ENCODE assay signal across 8 cellular contexts in genomic region chr3:42490243-42490642, GRCh38. TPM values are rescaled to one million over a fixed set of nuclear protein-coding genes. Genes with fewer than 3 reads are reported as not detected.
DNase-seq lines count a peak whose midpoint lies in the region; ATAC-seq and TF ChIP-seq lines count a peak whose summit lies in the region.

No MANE protein-coding gene starts in this region.

- no peaks in the 10 kb centered on the region for H3K36me3 ChIP-seq in upper lobe of left lung

- TF ChIP-seq EP300 in upper lobe of left lung (IDR thresholded peaks at IDR 0.05): no peak

- peak overlapping the region; percentile 48 to 78 (median 68) for H3K27ac ChIP-seq in upper lobe of left lung

- WGBS in upper lobe of left lung, 2 donors: 24 to 53% methylated on average over 5 of the region's 5 CpGs

- no peak overlapping the region for H3K27ac Mint-ChIP-seq in activated CD8-positive, alpha-beta T cell treated with anti-CD3 and anti-CD28 coated beads, Interleukin-2, amount 10 ng/mL, durations not matched to agents 7 days and 5 days
- H3K27ac Mint-ChIP-seq in activated CD8-positive, alpha-beta T cell treated with anti-CD3 and anti-CD28 coated beads for 36 hours: no peak overlapping the region

- intact Hi-C loops in activated CD8-positive, alpha-beta T cell treated with anti-CD3 and anti-CD28 coated beads for 36 hours (cut with micrococcal nuclease): no loop called here
- intact Hi-C loops in Right ventricle myocardium inferior (cut with DNase I): no loop called here

- H3K4me1 Mint-ChIP-seq in activated CD8-positive, alpha-beta T cell treated with anti-CD3 and anti-CD28 coated beads, Interleukin-2, amount 10 ng/mL, durations not matched to agents 7 days and 5 days (ENCODE audit: low read depth): no peaks in the 10 kb centered on the region
- no peaks in the 10 kb centered on the region for H3K4me1 Mint-ChIP-seq in activated CD8-positive, alpha-beta T cell treated with anti-CD3 and anti-CD28 coated beads for 36 hours (ENCODE audit: low read depth)
- no peaks in the 10 kb centered on the region for H3K4me1 Mint-ChIP-seq in activated T-cell treated with anti-CD3 and anti-CD28 coated beads, Interleukin-2, amount 50 U/mL, for 4 hours (ENCODE audit: low read depth)

- ATAC-seq in activated CD8-positive, alpha-beta T cell treated with anti-CD3 and anti-CD28 coated beads, Interleukin-2, amount 10 ng/mL, durations not matched to agents 7 days and 5 days: no peak
- ATAC-seq in activated CD8-positive, alpha-beta T cell treated with anti-CD3 and anti-CD28 coated beads for 36 hours: no peak
- peak; percentile 98 for ATAC-seq in HG02981 (IDR thresholded peaks at IDR 0.05; ENCODE audit: unreplicated experiment)
- peak; percentile 83 for ATAC-seq in Right ventricle myocardium inferior
- ATAC-seq in upper lobe of left lung (ENCODE audit: low FRiP score in 2 of 2): peak; percentile 45 to 92
- ATAC-seq in activated T-cell treated with anti-CD3 and anti-CD28 coated beads, Interleukin-2, amount 50 U/mL, for 4 hours: no peak

- peak; percentile 17 for DNase-seq in activated CD8-positive, alpha-beta T cell treated with anti-CD3 and anti-CD28 coated beads, Interleukin-2, amount 10 ng/mL, durations not matched to agents 7 days and 5 days
- DNase-seq in activated CD8-positive, alpha-beta T cell treated with anti-CD3 and anti-CD28 coated beads for 36 hours: no peak
- peak; percentile 92 to 95 for DNase-seq in NOMO-1 (lab: John Stamatoyannopoulos, UW; ENCODE audit: unreplicated experiment in 2 of 2)
- no peak for DNase-seq in Right ventricle myocardium inferior (ENCODE audit: missing footprints)
- DNase-seq in upper lobe of left lung: peak in 1 of 2 donors; percentile 96
- DNase-seq in NK-92 (lab: John Stamatoyannopoulos, UW; ENCODE audit: unreplicated experiment): no peak
- no peak for DNase-seq in activated T-cell treated with anti-CD3 and anti-CD28 coated beads, Interleukin-2, amount 50 U/mL, for 4 hours

- CTCF ChIA-PET in activated CD8-positive, alpha-beta T cell treated with anti-CD3 and anti-CD28 coated beads, Interleukin-2, amount 10 ng/mL, durations not matched to agents 7 days and 5 days (lab: Charles Lee): interaction anchor here (0.8 kb wide), 1 partner anchor 10 kb away, joined by 3 read pairs; no protein-coding TSS in a partner anchor
- CTCF ChIA-PET in activated CD8-positive, alpha-beta T cell treated with anti-CD3 and anti-CD28 coated beads for 36 hours (lab: Charles Lee): interaction anchor here (3.4 kb wide), 1 partner anchor 11 kb away, joined by 14 read pairs; the partner anchor contains the start of gene VIPR1

- TF ChIP-seq CTCF in activated CD8-positive, alpha-beta T cell treated with anti-CD3 and anti-CD28 coated beads for 36 hours (IDR thresholded peaks at IDR 0.05): no peak
- TF ChIP-seq CTCF in upper lobe of left lung (IDR thresholded peaks at IDR 0.05): no peak

- H3K9me3 ChIP-seq in upper lobe of left lung: no peaks in the 10 kb centered on the region

- no peak for TF ChIP-seq POLR2A in upper lobe of left lung (IDR thresholded peaks at IDR 0.05)

- no peak overlapping the region for H3K4me3 ChIP-seq in upper lobe of left lung

- no peak overlapping the region for H3K4me3 Mint-ChIP-seq in activated CD8-positive, alpha-beta T cell treated with anti-CD3 and anti-CD28 coated beads, Interleukin-2, amount 10 ng/mL, durations not matched to agents 7 days and 5 days
- H3K4me3 Mint-ChIP-seq in activated CD8-positive, alpha-beta T cell treated with anti-CD3 and anti-CD28 coated beads for 36 hours: no peak overlapping the region
- H3K4me3 Mint-ChIP-seq in activated T-cell treated with anti-CD3 and anti-CD28 coated beads, Interleukin-2, amount 50 U/mL, for 4 hours: no peak overlapping the region

- H3K36me3 Mint-ChIP-seq in activated CD8-positive, alpha-beta T cell treated with anti-CD3 and anti-CD28 coated beads, Interleukin-2, amount 10 ng/mL, durations not matched to agents 7 days and 5 days (ENCODE audit: low read depth): no peaks in the 10 kb centered on the region
- no peaks in the 10 kb centered on the region for H3K36me3 Mint-ChIP-seq in activated CD8-positive, alpha-beta T cell treated with anti-CD3 and anti-CD28 coated beads for 36 hours (ENCODE audit: low read depth)
- no peaks in the 10 kb centered on the region for H3K36me3 Mint-ChIP-seq in activated T-cell treated with anti-CD3 and anti-CD28 coated beads, Interleukin-2, amount 50 U/mL, for 4 hours (ENCODE audit: insufficient read depth)

- peaks cover 7% of the 10 kb centered on the region for H3K27me3 Mint-ChIP-seq in activated CD8-positive, alpha-beta T cell treated with anti-CD3 and anti-CD28 coated beads, Interleukin-2, amount 10 ng/mL, durations not matched to agents 7 days and 5 days (ENCODE audit: low read depth)
- no peaks in the 10 kb centered on the region for H3K27me3 Mint-ChIP-seq in activated CD8-positive, alpha-beta T cell treated with anti-CD3 and anti-CD28 coated beads for 36 hours
- H3K27me3 Mint-ChIP-seq in activated T-cell treated with anti-CD3 and anti-CD28 coated beads, Interleukin-2, amount 50 U/mL, for 4 hours (ENCODE audit: low read depth): peaks cover under 1% of the 10 kb centered on the region

- POLR2A ChIA-PET in activated CD8-positive, alpha-beta T cell treated with anti-CD3 and anti-CD28 coated beads, Interleukin-2, amount 10 ng/mL, durations not matched to agents 7 days and 5 days (lab: Charles Lee): no interaction called here
- POLR2A ChIA-PET in activated CD8-positive, alpha-beta T cell treated with anti-CD3 and anti-CD28 coated beads for 36 hours (lab: Charles Lee): no interaction called here

- no peaks in the 10 kb centered on the region for H3K9me3 Mint-ChIP-seq in activated CD8-positive, alpha-beta T cell treated with anti-CD3 and anti-CD28 coated beads, Interleukin-2, amount 10 ng/mL, durations not matched to agents 7 days and 5 days (ENCODE audit: insufficient read depth)
- no peaks in the 10 kb centered on the region for H3K9me3 Mint-ChIP-seq in activated CD8-positive, alpha-beta T cell treated with anti-CD3 and anti-CD28 coated beads for 36 hours
- H3K9me3 Mint-ChIP-seq in activated T-cell treated with anti-CD3 and anti-CD28 coated beads, Interleukin-2, amount 50 U/mL, for 4 hours: no peaks in the 10 kb centered on the region

- H3K27me3 ChIP-seq in upper lobe of left lung: no peaks in the 10 kb centered on the region

- H3K4me1 ChIP-seq in upper lobe of left lung: peaks cover 25 to 32% (median 29%) of the 10 kb centered on the region in 4 donors

RNA-seq across cellular contexts. Expression of gene VIPR1, which starts 12.2 kb away (rescaled TPM):
- 1 to 10 TPM; 9.1 to 9.5 TPM for total RNA-seq in activated CD8-positive, alpha-beta T cell treated with anti-CD3 and anti-CD28 coated beads, Interleukin-2, amount 10 ng/mL, durations not matched to agents 7 days and 5 days
- total RNA-seq in activated CD8-positive, alpha-beta T cell treated with anti-CD3 and anti-CD28 coated beads for 36 hours: 1 to 10 TPM; 8.5 to 9.0 TPM
- total RNA-seq in Right ventricle myocardium inferior (2.1 TPM), upper lobe of left lung (100 to 1,000 TPM in 4 of 6 donors, 10 to 100 TPM in 2; 92.6 to 577 (median 198) TPM)
- total RNA-seq in activated T-cell treated with anti-CD3 and anti-CD28 coated beads, Interleukin-2, amount 50 U/mL, for 4 hours: 1 to 10 TPM; 2.2 to 4.7 (median 4.6) TPM

Comparison
In these comparisons a context has a peak if more than half of its experiments do, and no peak if none do; other contexts are left out.
1. DNase-seq: peak in activated CD8-positive, alpha-beta T cell treated with anti-CD3 and anti-CD28 coated beads, Interleukin-2, amount 10 ng/mL, durations not matched to agents 7 days and 5 days (single experiment) and NOMO-1 (2 of 2); none in activated CD8-positive, alpha-beta T cell treated with anti-CD3 and anti-CD28 coated beads for 36 hours (single experiment), Right ventricle myocardium inferior (single experiment), NK-92 (single experiment) and activated T-cell treated with anti-CD3 and anti-CD28 coated beads, Interleukin-2, amount 50 U/mL, for 4 hours (single experiment).
2. ATAC-seq: peak in HG02981 (single experiment), Right ventricle myocardium inferior (single experiment) and upper lobe of left lung (2 of 2); none in activated CD8-positive, alpha-beta T cell treated with anti-CD3 and anti-CD28 coated beads, Interleukin-2, amount 10 ng/mL, durations not matched to agents 7 days and 5 days (single experiment), activated CD8-positive, alpha-beta T cell treated with anti-CD3 and anti-CD28 coated beads for 36 hours (single experiment) and activated T-cell treated with anti-CD3 and anti-CD28 coated beads, Interleukin-2, amount 50 U/mL, for 4 hours (0 of 2).
3. RNA of gene VIPR1, which starts 12.2 kb away (total RNA-seq): 92.6 to 577 TPM in upper lobe of left lung; 9.1 to 9.5 TPM in activated CD8-positive, alpha-beta T cell treated with anti-CD3 and anti-CD28 coated beads, Interleukin-2, amount 10 ng/mL, durations not matched to agents 7 days and 5 days, 8.5 to 9.0 TPM in activated CD8-positive, alpha-beta T cell treated with anti-CD3 and anti-CD28 coated beads for 36 hours, 2.2 to 4.7 TPM in activated T-cell treated with anti-CD3 and anti-CD28 coated beads, Interleukin-2, amount 50 U/mL, for 4 hours and 2.1 TPM in Right ventricle myocardium inferior (single experiment); every median in the first group is over 4 times any median in the second.